30 cellular contexts compared by ENCODE assay signal in the genomic region with DNA sequence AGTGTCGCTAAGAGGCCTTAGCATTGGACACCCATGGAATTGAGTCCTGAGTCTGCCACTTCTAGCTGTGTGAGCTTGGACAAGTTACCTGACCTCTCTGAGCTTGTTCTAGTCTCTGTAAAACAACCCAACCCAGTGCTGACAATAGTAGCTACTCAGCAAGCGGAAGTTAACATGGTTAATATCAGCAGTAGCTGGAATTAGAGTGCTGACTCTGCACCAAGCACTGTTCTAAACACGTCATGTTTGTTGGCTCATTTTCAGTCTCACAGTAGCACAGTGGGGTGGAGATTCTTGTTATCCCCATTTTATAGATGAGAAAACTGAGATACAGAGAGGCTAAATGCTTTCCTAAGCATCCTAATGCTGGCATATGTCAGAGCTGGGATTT. TPM values are rescaled to one million over a fixed set of nuclear protein-coding genes. Genes with fewer than 3 reads are reported as not detected.
DNase-seq lines count a peak whose midpoint lies in the region; ATAC-seq, FAIRE-seq and TF ChIP-seq lines count a peak whose summit lies in the region.
"Had no signal": no experiment of that assay in that cellular context is flagged by ENCODE, and none has a peak within 500 bp of the region (broad histone marks: within the 10 kb centered on the region; RNA-seq: fewer than 3 reads in every experiment).

No MANE protein-coding gene starts in this region.

- H3K36me3 ChIP-seq in right lobe of liver: no peaks in the 10 kb centered on the region
- H3K36me3 ChIP-seq in HepG2 (replicated peaks in 1 of 2; ENCODE audit: control insufficient read depth in 1 of 2, insufficient read depth in 2 of 2, low read length in 2 of 2): no peaks in the 10 kb centered on the region
- no peaks in the 10 kb centered on the region for H3K36me3 ChIP-seq in left lung
- H3K36me3 ChIP-seq in upper lobe of right lung: no peaks in the 10 kb centered on the region
- H3K36me3 ChIP-seq: esophagus squamous epithelium, Peyer's patch, WERI-Rb-1 had no signal

- no peak overlapping the region for H2AFZ ChIP-seq in HepG2 (ENCODE audit: low read length)
- H2AFZ ChIP-seq: parathyroid adenoma had no signal

- H3K9ac ChIP-seq in HepG2 (ENCODE audit: insufficient read depth, low read depth, low read length): no peak overlapping the region
- H3K9ac ChIP-seq: parathyroid adenoma had no signal

- H3K27me3 ChIP-seq in right lobe of liver (no peaks in the 10 kb centered on the region), HepG2 (ENCODE audit: control insufficient read depth in 1 of 2, insufficient read depth in 2 of 2, low read length in 2 of 2) (peaks cover 0 to 16% of the 10 kb centered on the region in 2 experiments; a peak in 4 of 5 replicates), left lung (no peaks in the 10 kb centered on the region), upper lobe of right lung (no peaks in the 10 kb centered on the region)
- H3K27me3 ChIP-seq: esophagus squamous epithelium, Peyer's patch had no signal

- no peak overlapping the region for H3K4me2 ChIP-seq in HepG2 (ENCODE audit: low read depth, low read length)

- POLR2A ChIA-PET in HepG2 (lab: Yijun Ruan, JAX): no interaction called here

- no TSS peak for BruUV-seq in HepG2 (replicated peaks; lab: Mats Ljungman, UMichigan)

- H3K9me3 ChIP-seq in right lobe of liver (no peaks in the 10 kb centered on the region), HepG2 (ENCODE audit: low read length) (no peaks in the 10 kb centered on the region), left lung (peaks cover 0 to 11% of the 10 kb centered on the region in 2 donors), upper lobe of right lung (no peaks in the 10 kb centered on the region)

- no peak for FAIRE-seq in HepG2 (lab: Jason Lieb, UNC)
- FAIRE-seq: frontal cortex, GM19239 had no signal

- H3K4me3 ChIP-seq in right lobe of liver (no peak overlapping the region), HepG2 (replicated peaks in 1 of 3; ENCODE audit: insufficient read depth in 1 of 3, low read depth in 2 of 3, low read length in 3 of 3) (no peak overlapping the region), left lung (no peak overlapping the region), upper lobe of right lung (no peak overlapping the region)
- H3K4me3 ChIP-seq: esophagus squamous epithelium, Peyer's patch had no signal

- intact Hi-C loops in right lobe of liver (cut with DNase I) (no loop called here), HepG2 (cut with micrococcal nuclease; ENCODE audit: unreplicated experiment) (no loop called here), left lung (cut with DNase I) (no loop called here), upper lobe of right lung (cut with DNase I) (no loop called here)
- intact Hi-C loops in dendritic cell treated with granulocyte-macrophage colony-stimulating factor and Interleukin-4, amounts not matched to agents 40 ng/mL and 50 ng/mL, for 4 days (cut with micrococcal nuclease): loop anchor here (10.0 kb wide), 2 partner anchors 99 to 189 kb away; no protein-coding TSS in a partner anchor

- in situ Hi-C loops in HepG2 (cut with HindIII; ENCODE audit: extremely low pct_ligation_motif_present, low pct_unique_long_range_greater_than_20kb): no loop called here

- WGBS in right lobe of liver (ENCODE audit: insufficient coverage, low coverage, low lambda C conversion rate, missing lambda C conversion rate): 68% methylated on average over 3 of the region's 3 CpGs
- WGBS in HepG2 (ENCODE audit: low lambda C conversion rate): 52% methylated on average over 3 of the region's 3 CpGs

- H3K27ac ChIP-seq in right lobe of liver (no peak overlapping the region), HepG2 (ENCODE audit: extremely low read length, insufficient read depth, low read length) (no peak overlapping the region), left lung (peak overlapping the region in 1 of 2 donors; percentile 48), upper lobe of right lung (no peak overlapping the region)
- H3K27ac ChIP-seq: parathyroid adenoma, Peyer's patch, WERI-Rb-1 had no signal

- no peak for TF ChIP-seq POLR2A in right lobe of liver (IDR thresholded peaks at IDR 0.05)
- TF ChIP-seq POLR2A in HepG2 (IDR thresholded peaks at IDR 0.05; ENCODE audit: insufficient read depth in 1 of 2, low read depth in 2 of 2, low read length in 2 of 2): no peak

- H3K4me3 Mint-ChIP-seq in dendritic cell treated with granulocyte-macrophage colony-stimulating factor and Interleukin-4, amounts not matched to agents 40 ng/mL and 50 ng/mL, for 4 days: no peak overlapping the region
- H3K4me3 Mint-ChIP-seq: activated naive CD8-positive, alpha-beta T cell treated with anti-CD3 and anti-CD28 coated beads, Interleukin-2, amount 50 U/mL, for 24 hours; CD8-positive, alpha-beta T cell; central memory CD8-positive, alpha-beta T cell; HFFc6; memory B cell; neural crest cell; stimulated activated naive CD8-positive, alpha-beta T cell treated with anti-CD3 and anti-CD28 coated beads, Interleukin-15, amount 100 ng/mL, for 72 hours had no signal

- ATAC-seq in right lobe of liver: peak; percentile 60 to 77 (median 66)
- ATAC-seq in HepG2: no peak
- ATAC-seq in left lung: peak; percentile 66
- peak; percentile 66 for ATAC-seq in upper lobe of right lung
- no peak for ATAC-seq in GM21737 (IDR thresholded peaks at IDR 0.05; ENCODE audit: unreplicated experiment)
- no peak for ATAC-seq in HG02610 (IDR thresholded peaks at IDR 0.05; ENCODE audit: unreplicated experiment)
- ATAC-seq: activated naive CD8-positive, alpha-beta T cell treated with anti-CD3 and anti-CD28 coated beads, Interleukin-2, amount 50 U/mL, for 24 hours; CD8-positive, alpha-beta T cell; stimulated activated naive CD8-positive, alpha-beta T cell treated with anti-CD3 and anti-CD28 coated beads, Interleukin-15, amount 100 ng/mL, for 72 hours had no signal

- no peaks in the 10 kb centered on the region for H3K79me2 ChIP-seq in HepG2 (ENCODE audit: insufficient read depth, low read length)
- H3K79me2 ChIP-seq: parathyroid adenoma had no signal

- H4K20me1 ChIP-seq in HepG2 (ENCODE audit: insufficient read depth, low read length): no peaks in the 10 kb centered on the region

- peak overlapping the region; percentile 91 for H3K27ac Mint-ChIP-seq in dendritic cell treated with granulocyte-macrophage colony-stimulating factor and Interleukin-4, amounts not matched to agents 40 ng/mL and 50 ng/mL, for 4 days
- H3K27ac Mint-ChIP-seq: activated naive CD8-positive, alpha-beta T cell treated with anti-CD3 and anti-CD28 coated beads, Interleukin-2, amount 50 U/mL, for 24 hours; CD8-positive, alpha-beta T cell; HFFc6; memory B cell had no signal

- H3K4me1 Mint-ChIP-seq in dendritic cell treated with granulocyte-macrophage colony-stimulating factor and Interleukin-4, amounts not matched to agents 40 ng/mL and 50 ng/mL, for 4 days (ENCODE audit: low read depth): peaks cover 62% of the 10 kb centered on the region
- H3K4me1 Mint-ChIP-seq: neural crest cell had no signal

- H3K9me3 Mint-ChIP-seq in dendritic cell treated with granulocyte-macrophage colony-stimulating factor and Interleukin-4, amounts not matched to agents 40 ng/mL and 50 ng/mL, for 4 days: no peaks in the 10 kb centered on the region
- H3K9me3 Mint-ChIP-seq: central memory CD8-positive, alpha-beta T cell had no signal

- DNase-seq in right lobe of liver: no peak
- no peak for DNase-seq in HepG2 (ENCODE audit: low spot score)
- no peak for DNase-seq in left lung
- no peak for DNase-seq in upper lobe of right lung
- DNase-seq in nucleus accumbens (lab: John Stamatoyannopoulos, UW): no peak
- DNase-seq: activated CD4-positive, alpha-beta T cell treated with anti-CD3 and anti-CD28 coated beads for 48 hours; activated naive CD8-positive, alpha-beta T cell treated with anti-CD3 and anti-CD28 coated beads, Interleukin-2, amount 50 U/mL, for 24 hours; CD8-positive, alpha-beta T cell; esophagus squamous epithelium; GOT3; HFFc6; NCI-H1417 treated with DMSO at 0.1 percent for 48 hours; NCI-H2081 treated with DMSO at 0.1 percent for 48 hours; NCI-H2227 treated with DMSO at 0.1 percent for 48 hours; NCI-H526 treated with DMSO at 0.1 percent for 48 hours; retina; stimulated activated CD4-positive, alpha-beta T cell treated with anti-CD3 and anti-CD28 coated beads, Interleukin-2, amount 100 ng/mL, for 24 hours; stimulated activated naive CD8-positive, alpha-beta T cell treated with anti-CD3 and anti-CD28 coated beads, Interleukin-15, amount 100 ng/mL, for 72 hours; T1000; WERI-Rb-1 had no signal

- TF ChIP-seq CTCF in right lobe of liver (IDR thresholded peaks at IDR 0.05) (no peak), HepG2 (CRISPR knock-in tag; IDR thresholded peaks at IDR 0.05) (no peak), left lung (IDR thresholded peaks at IDR 0.05) (no peak), upper lobe of right lung (IDR thresholded peaks at IDR 0.05) (no peak)

- CTCF ChIA-PET in HepG2 (lab: Yijun Ruan, JAX; ENCODE audit: low intra/inter-chr PET ratio, low total read pairs): no interaction called here

- TF ChIP-seq EP300 in HepG2 (IDR thresholded peaks at IDR 0.05; ENCODE audit: low read depth in 2 of 2, low read length in 2 of 2) (no peak), HepG2 (CRISPR knock-in tag; IDR thresholded peaks at IDR 0.05; ENCODE audit: borderline replicate concordance) (no peak)

- TF ChIP-seq RAD21 in HepG2 (CRISPR knock-in tag; IDR thresholded peaks at IDR 0.05): no peak

- H3K27me3 Mint-ChIP-seq in dendritic cell treated with granulocyte-macrophage colony-stimulating factor and Interleukin-4, amounts not matched to agents 40 ng/mL and 50 ng/mL, for 4 days: no peaks in the 10 kb centered on the region
- H3K27me3 Mint-ChIP-seq: activated naive CD8-positive, alpha-beta T cell treated with anti-CD3 and anti-CD28 coated beads, Interleukin-2, amount 50 U/mL, for 24 hours; central memory CD8-positive, alpha-beta T cell; stimulated activated naive CD8-positive, alpha-beta T cell treated with anti-CD3 and anti-CD28 coated beads, Interleukin-15, amount 100 ng/mL, for 72 hours had no signal

- peaks cover 22% of the 10 kb centered on the region for H3K36me3 Mint-ChIP-seq in dendritic cell treated with granulocyte-macrophage colony-stimulating factor and Interleukin-4, amounts not matched to agents 40 ng/mL and 50 ng/mL, for 4 days (ENCODE audit: low read depth)
- H3K36me3 Mint-ChIP-seq: CD8-positive, alpha-beta T cell had no signal

- H3K4me1 ChIP-seq in right lobe of liver: peaks cover 0 to 3% (median 0%) of the 10 kb centered on the region in 4 donors
- no peaks in the 10 kb centered on the region; the same call in 1 of the 2 replicates for H3K4me1 ChIP-seq in HepG2 (ENCODE audit: insufficient read depth, low read length)
- peaks cover 0 to 25% of the 10 kb centered on the region in 2 donors for H3K4me1 ChIP-seq in left lung
- H3K4me1 ChIP-seq in upper lobe of right lung: peaks cover 11% of the 10 kb centered on the region
- H3K4me1 ChIP-seq: parathyroid adenoma, Peyer's patch had no signal

RNA-seq across cellular contexts. Expression of a gene that starts 47.5 kb away (rescaled TPM):
- total RNA-seq in right lobe of liver: 10 to 100 TPM; 10.7 to 20.4 (median 18.9) TPM
- total RNA-seq in HepG2 (2016; rRNA removed; fragmentation: Illumina TruSeq; extraction: Trizol): 2.3 and 2.9 TPM in 2 replicates
- total RNA-seq in HepG2 (2016; cell fraction: cytosol; rRNA removed; fragmentation: Illumina TruSeq; extraction: Trizol; ENCODE audit: low read depth): 2.3 and 2.7 TPM in 2 replicates
- total RNA-seq in HepG2 (2016; cell fraction: insoluble cytoplasmic fraction; rRNA removed; fragmentation: Illumina TruSeq; extraction: Trizol): 2.0 and 2.8 TPM in 2 replicates
- total RNA-seq in HepG2 (2016; cell fraction: membrane; rRNA removed; fragmentation: Illumina TruSeq; extraction: Trizol): 4.4 and 4.7 TPM in 2 replicates
- total RNA-seq in HepG2 (2016; cell fraction: nucleus; rRNA removed; fragmentation: Illumina TruSeq; extraction: Trizol): 5.1 and 7.2 TPM in 2 replicates
- polyA plus RNA-seq in HepG2 (2011; rRNA removed): 3.5 and 3.6 TPM in 2 replicates
- 1.6 and 2.1 TPM in 2 replicates for polyA plus RNA-seq in HepG2 (2011; cell fraction: cytosol; rRNA removed)
- polyA plus RNA-seq in HepG2 (2011; cell fraction: nucleus; rRNA removed): 7.0 TPM in 2 replicates
- polyA plus RNA-seq in HepG2 (2012): 5.6 and 6.5 TPM in 2 replicates
- 6.3 and 6.8 TPM in 2 replicates for polyA plus RNA-seq in HepG2 (2016; cell fraction: cytosol; fragmentation: Illumina TruSeq; extraction: Trizol; ENCODE audit: low read depth)
- polyA plus RNA-seq in HepG2 (2016; cell fraction: insoluble cytoplasmic fraction; fragmentation: Illumina TruSeq; extraction: Trizol; ENCODE audit: low read depth): 7.0 and 10.5 TPM in 2 replicates
- 9.8 and 10.5 TPM in 2 replicates for polyA plus RNA-seq in HepG2 (2016; cell fraction: membrane; fragmentation: Illumina TruSeq; extraction: Trizol; ENCODE audit: low read depth)
- polyA plus RNA-seq in HepG2 (2016; cell fraction: nucleus; fragmentation: Illumina TruSeq; extraction: Trizol; ENCODE audit: insufficient read depth, low read depth): 11.7 and 11.9 TPM in 2 replicates
- polyA minus RNA-seq in HepG2 (2011; rRNA and poly(A)+ RNA removed; ENCODE audit: low replicate concordance): 5.5 TPM in 1 of 2 replicates, not detected in the other
- 4.6 and 4.9 TPM in 2 replicates for polyA minus RNA-seq in HepG2 (2011; cell fraction: cytosol; rRNA and poly(A)+ RNA removed)
- polyA minus RNA-seq in HepG2 (2011; cell fraction: nucleus; rRNA and poly(A)+ RNA removed): 8.0 and 9.7 TPM in 2 replicates
- total RNA-seq in left lung: 10 to 100 TPM; 25.7 to 54.8 TPM
- total RNA-seq in upper lobe of right lung: 56.0 TPM

Comparison
In these comparisons a context has a peak if more than half of its experiments do, and no peak if none do; other contexts are left out.
1. ATAC-seq: peak in right lobe of liver (4 of 4), left lung (single experiment) and upper lobe of right lung (single experiment); none in HepG2 (single experiment), GM21737 (single experiment) and HG02610 (single experiment).